8 cellular contexts compared by ENCODE assay signal in genomic region chr10:69958232-69958902, GRCh38.
DNase-seq lines count a peak whose midpoint lies in the region; ATAC-seq and TF ChIP-seq lines count a peak whose summit lies in the region.

No MANE protein-coding gene starts in this region.

- H3K4me1 ChIP-seq in OCI-LY3 (ENCODE audit: low read length) (peaks cover 30% of the 10 kb centered on the region), right lobe of liver (no peaks in the 10 kb centered on the region)

- peaks cover 3% of the 10 kb centered on the region; the same call in 1 of the 2 replicates for H3K27me3 ChIP-seq in OCI-LY3 (ENCODE audit: low read depth, low read length)
- no peaks in the 10 kb centered on the region for H3K27me3 ChIP-seq in right lobe of liver

- ATAC-seq in HG03442 (IDR thresholded peaks at IDR 0.05; ENCODE audit: unreplicated experiment) (peak; percentile 57), right lobe of liver (peak; percentile 64 to 78 (median 70)), GM21515 (IDR thresholded peaks at IDR 0.05; ENCODE audit: unreplicated experiment) (no peak)

- H2AFZ ChIP-seq in OCI-LY3 (ENCODE audit: low read depth, low read length), result no peak overlapping the region

- H3K36me3 ChIP-seq in OCI-LY3 (replicated peaks; ENCODE audit: low read depth, low read length) (no peaks in the 10 kb centered on the region), right lobe of liver (no peaks in the 10 kb centered on the region)

- intact Hi-C loops in right lobe of liver (cut with DNase I), result no loop called here

- WGBS in right lobe of liver (ENCODE audit: insufficient coverage, low coverage, low lambda C conversion rate, missing lambda C conversion rate), result no CpG with 5 or more reads among the region's 1 CpG

- TF ChIP-seq CTCF in OCI-LY3 (IDR thresholded peaks at IDR 0.05; ENCODE audit: low read depth, low read length) (peak; percentile 74), right lobe of liver (IDR thresholded peaks at IDR 0.05) (peak; percentile 47 to 86 (median 71))

- no peaks in the 10 kb centered on the region for H3K79me2 ChIP-seq in OCI-LY3 (ENCODE audit: low read length)

- H3K9ac ChIP-seq in OCI-LY3 (ENCODE audit: low read length), result no peak overlapping the region

- DNase-seq in 8988T (peak; percentile 64), G401 (ENCODE audit: low spot score) (peak; percentile 68), cerebellum (ENCODE audit: low spot score) (peak; percentile 62), right lobe of liver (peak in 1 of 3 donors; percentile 36), GOT3 (lab: John Stamatoyannopoulos, UW) (no peak)

- H3K4me3 ChIP-seq in OCI-LY3 (ENCODE audit: low read length), result no peak overlapping the region
- H3K4me3 ChIP-seq in right lobe of liver, result no peak overlapping the region

- H3K9me3 ChIP-seq in OCI-LY3 (ENCODE audit: insufficient read depth, low read length) (no peaks in the 10 kb centered on the region), right lobe of liver (no peaks in the 10 kb centered on the region)

- no peak for TF ChIP-seq POLR2A in right lobe of liver (IDR thresholded peaks at IDR 0.05)

- H3K4me2 ChIP-seq in OCI-LY3 (ENCODE audit: low read length), result no peak overlapping the region

- in situ Hi-C loops in G401 (cut with HindIII; ENCODE audit: low sequenced_read_pairs), result no loop called here

- no peaks in the 10 kb centered on the region for H4K20me1 ChIP-seq in OCI-LY3 (ENCODE audit: insufficient read depth, low read length)

- H3K27ac ChIP-seq in OCI-LY3 (ENCODE audit: low read length), result no peak overlapping the region
- no peak overlapping the region for H3K27ac ChIP-seq in right lobe of liver
